8 cellular contexts compared by ENCODE assay signal in genomic region chr2:202238234-202239197, GRCh38. TPM values are rescaled to one million over a fixed set of nuclear protein-coding genes. Genes with fewer than 3 reads are reported as not detected.
A peak's percentile ranks its signal among the peaks of the same experiment; 100 is the strongest.
DNase-seq lines count a peak whose midpoint lies in the region; ATAC-seq and TF ChIP-seq lines count a peak whose summit lies in the region.

TSS of gene SUMO1 (minus strand) at chr2:202238597. CDS start at chr2:202238451, 146 bp downstream.

- H3K36me3 Mint-ChIP-seq in CD14-positive monocyte = no peaks in the 10 kb centered on the region

- H3K9me3 ChIP-seq in left lung = no peaks in the 10 kb centered on the region

- peak within 1 kb of the TSS; percentile 85 to 97 (median 92) for H3K27ac Mint-ChIP-seq in CD14-positive monocyte

- DNase-seq in CD14-positive monocyte (ENCODE audit: low spot score) = peak; percentile 88
- DNase-seq in NCI-H774 (lab: John Stamatoyannopoulos, UW) = peak; percentile 88
- peak; percentile 92 to 93 for DNase-seq in activated CD4-positive, alpha-beta T cell treated with anti-CD3 and anti-CD28 coated beads, Interleukin-2, amount 50 U/mL, for 48 hours
- DNase-seq in dermis blood vessel endothelial cell = peak; percentile 88
- peak; percentile 93 to 99 for DNase-seq in left lung
- DNase-seq in stimulated activated CD4-positive, alpha-beta T cell treated with anti-CD3 and anti-CD28 coated beads, Interleukin-2, amount 100 ng/mL, for 48 hours = peak; percentile 78 to 88

- H3K36me3 ChIP-seq in left lung = no peaks in the 10 kb centered on the region

- peaks cover 3% of the 10 kb centered on the region in 3 donors for H3K27me3 Mint-ChIP-seq in CD14-positive monocyte (ENCODE audit: low read depth in 3 of 3)

- ATAC-seq in GM19397 (IDR thresholded peaks at IDR 0.05; ENCODE audit: unreplicated experiment) (peak; percentile 97), HG03565 (IDR thresholded peaks at IDR 0.05; ENCODE audit: unreplicated experiment) (peak; percentile 88), left lung (peak; percentile 98)

- no peaks in the 10 kb centered on the region for H3K27me3 ChIP-seq in left lung

- peaks cover 13 to 28% of the 10 kb centered on the region in 2 donors for H3K4me1 ChIP-seq in left lung

- intact Hi-C loops in CD14-positive monocyte (cut with micrococcal nuclease) = loop anchor here in 1 of 2 donors (1.0 kb wide), 1 partner anchor 27 kb away; the partner anchor contains the start of gene NOP58
- intact Hi-C loops in left lung (cut with DNase I) = no loop called here

- peaks cover 24% of the 10 kb centered on the region for H3K4me1 Mint-ChIP-seq in CD14-positive monocyte

- peak within 1 kb of the TSS; percentile 82 to 84 for H3K27ac ChIP-seq in left lung

- no peak for TF ChIP-seq CTCF in CD14-positive monocyte (IDR thresholded peaks at IDR 0.05)
- no peak for TF ChIP-seq CTCF in left lung (IDR thresholded peaks at IDR 0.05)

- peak within 1 kb of the TSS; percentile 97 to 98 for H3K4me3 Mint-ChIP-seq in CD14-positive monocyte

- no peaks in the 10 kb centered on the region for H3K9me3 Mint-ChIP-seq in CD14-positive monocyte

- H3K4me3 ChIP-seq in left lung = peak within 1 kb of the TSS; percentile 94 to 97

RNA-seq across cellular contexts. Expression of gene SUMO1, which starts in this region (rescaled TPM):
- 100 to 1,000 TPM; 156 to 159 TPM for polyA plus RNA-seq in CD14-positive monocyte
- total RNA-seq in dermis blood vessel endothelial cell (123 and 132 TPM in 2 replicates), left lung (10 to 100 TPM; 73.7 to 91.6 TPM)

Comparison
In these comparisons a context has a peak if more than half of its experiments do, and no peak if none do; other contexts are left out.
1. Peak in every context shown above with its lines: DNase-seq, ATAC-seq, H3K4me3 ChIP-seq and H3K27ac ChIP-seq.